Comparison of ENCODE assay signal across 14 cellular contexts in genomic region chr19:644789-645188, GRCh38. TPM values are rescaled to one million over a fixed set of nuclear protein-coding genes. Genes with fewer than 3 reads are reported as not detected.
"Had no signal": no experiment of that assay in that cellular context is flagged by ENCODE, and none has a peak within 500 bp of the region (broad histone marks: within the 10 kb centered on the region; RNA-seq: fewer than 3 reads in every experiment).

No MANE protein-coding gene starts in this region.

- H3K4me1 ChIP-seq: colonic mucosa, pancreas had no signal

- H3K9me3 ChIP-seq: colonic mucosa, pancreas, sigmoid colon had no signal

- H3K27ac ChIP-seq: colonic mucosa, pancreas, sigmoid colon had no signal

- H3K4me3 ChIP-seq: colonic mucosa, lung, pancreas, sigmoid colon had no signal

- H3K27me3 ChIP-seq: colonic mucosa, pancreas, sigmoid colon had no signal

- DNase-seq: activated CD4-positive, alpha-beta memory T cell treated with anti-CD3 and anti-CD28 coated beads, Interleukin-2, amount 10 ng/mL, durations not matched to agents 7 days and 5 days; activated CD4-positive, alpha-beta T cell treated with anti-CD3 and anti-CD28 coated beads for 4 hours; activated effector memory CD4-positive, alpha-beta T cell treated with Interleukin-2 at 50 U/mL for 16 hours; activated naive CD8-positive, alpha-beta T cell treated with anti-CD3 and anti-CD28 coated beads for 36 hours; activated T-cell treated with anti-CD3 and anti-CD28 coated beads, Interleukin-2, amount 50 U/mL, for 24 hours; amygdala; central memory CD4-positive, alpha-beta T cell; colonic mucosa; pancreas; sigmoid colon; stimulated activated CD4-positive, alpha-beta T cell treated with anti-CD3 and anti-CD28 coated beads, Interleukin-1b, Interleukin-23, amount 100 ng/mL, for 48 hours; T-helper 2 cell had no signal

RNA-seq across cellular contexts. Expression of gene PRSS57, which starts 50.5 kb away (rescaled TPM):
- polyA plus RNA-seq: pancreas, urinary bladder had no signal
